ENCODE assay signal across 1 cellular context in genomic region chr3:171753025-171753472, GRCh38.
TF ChIP-seq lines count a peak whose summit lies in the region.

No MANE protein-coding gene starts in this region.

TF ChIP-seq in K562, 482 proteins besides CTCF, POLR2A, EP300 and RAD21 (continued from another document):
- TF ChIP-seq, protein P1, sequence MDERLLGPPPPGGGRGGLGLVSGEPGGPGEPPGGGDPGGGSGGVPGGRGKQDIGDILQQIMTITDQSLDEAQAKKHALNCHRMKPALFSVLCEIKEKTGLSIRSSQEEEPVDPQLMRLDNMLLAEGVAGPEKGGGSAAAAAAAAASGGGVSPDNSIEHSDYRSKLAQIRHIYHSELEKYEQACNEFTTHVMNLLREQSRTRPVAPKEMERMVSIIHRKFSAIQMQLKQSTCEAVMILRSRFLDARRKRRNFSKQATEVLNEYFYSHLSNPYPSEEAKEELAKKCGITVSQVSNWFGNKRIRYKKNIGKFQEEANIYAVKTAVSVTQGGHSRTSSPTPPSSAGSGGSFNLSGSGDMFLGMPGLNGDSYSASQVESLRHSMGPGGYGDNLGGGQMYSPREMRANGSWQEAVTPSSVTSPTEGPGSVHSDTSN (CRISPR knock-in tag; IDR thresholded peaks at IDR 0.05; ENCODE audit: low read depth), result no peak
- TF ChIP-seq, protein P1 (tag; conservative IDR thresholded peaks at IDR 0.05; ENCODE audit: low read depth), result no peak
TF ChIP-seq in K562: peak in this region for 3.
